Comparison of ENCODE assay signal across 16 cellular contexts in the genomic region with DNA sequence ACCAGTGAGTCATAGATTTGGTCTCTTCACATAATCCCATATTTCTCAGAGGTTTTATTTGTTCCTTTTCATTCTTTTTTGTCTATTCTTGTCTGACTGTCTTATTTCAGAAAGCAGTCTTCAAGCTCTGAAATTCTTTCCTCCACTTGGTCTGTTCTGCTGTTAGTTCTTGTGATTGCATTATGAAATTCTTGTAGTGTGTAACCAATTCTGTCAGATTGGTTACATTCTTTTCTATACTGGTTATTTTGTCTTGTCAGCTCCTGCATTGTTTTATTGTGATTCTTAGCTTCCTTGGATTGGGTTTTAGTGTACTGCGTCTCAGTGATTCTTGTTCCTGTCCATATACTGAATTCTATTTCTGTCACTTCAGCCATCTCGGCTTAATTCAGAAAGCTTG.
"Had no signal": no experiment of that assay in that cellular context is flagged by ENCODE, and none has a peak within 500 bp of the region (broad histone marks: within the 10 kb centered on the region; RNA-seq: fewer than 3 reads in every experiment).

No MANE protein-coding gene starts in this region.

- H3K4me1 ChIP-seq: left lung, psoas muscle had no signal

- H3K27ac ChIP-seq: left lung, psoas muscle, testis, VCaP had no signal

- ATAC-seq: activated CD4-positive, alpha-beta T cell treated with anti-CD3 and anti-CD28 coated beads for 36 hours; activated CD8-positive, alpha-beta T cell treated with anti-CD3 and anti-CD28 coated beads for 36 hours; activated T-cell treated with anti-CD3 and anti-CD28 coated beads, Interleukin-2, amount 50 U/mL, for 72 hours; left lung; psoas muscle; stimulated activated naive CD8-positive, alpha-beta T cell treated with anti-CD3 and anti-CD28 coated beads, Interleukin-15, Interleukin-2, amounts not matched to agents 100 U/mL and 50 U/mL, for 24 hours had no signal

- H3K27me3 ChIP-seq: left lung, testis had no signal

- H3K4me3 ChIP-seq: left lung, psoas muscle, testis had no signal

- H3K36me3 ChIP-seq: left lung had no signal

- FAIRE-seq: frontal cortex, keratinocyte had no signal

- H3K9me3 ChIP-seq: psoas muscle, testis had no signal

- DNase-seq: activated CD4-positive, alpha-beta T cell treated with anti-CD3 and anti-CD28 coated beads for 36 hours; activated CD8-positive, alpha-beta memory T cell treated with anti-CD3 and anti-CD28 coated beads, Interleukin-2, amount 50 U/mL, for 4 hours; activated CD8-positive, alpha-beta T cell treated with anti-CD3 and anti-CD28 coated beads for 36 hours; activated T-cell treated with anti-CD3 and anti-CD28 coated beads, Interleukin-2, amount 50 U/mL, for 72 hours; mesendoderm; nephron progenitor cell; psoas muscle; stimulated activated CD4-positive, alpha-beta T cell treated with anti-CD3 and anti-CD28 coated beads, Interleukin-4, amount 100 ng/mL, for 1 hour; stimulated activated CD8-positive, alpha-beta memory T cell treated with anti-CD3 and anti-CD28 coated beads, Interleukin-4, amount 100 ng/mL, for 48 hours; stimulated activated naive CD8-positive, alpha-beta T cell treated with anti-CD3 and anti-CD28 coated beads, Interleukin-15, Interleukin-2, amounts not matched to agents 100 U/mL and 50 U/mL, for 24 hours; T-helper 1 cell; testis had no signal
